Comparison of ENCODE assay signal across 12 cellular contexts in the genomic region with DNA sequence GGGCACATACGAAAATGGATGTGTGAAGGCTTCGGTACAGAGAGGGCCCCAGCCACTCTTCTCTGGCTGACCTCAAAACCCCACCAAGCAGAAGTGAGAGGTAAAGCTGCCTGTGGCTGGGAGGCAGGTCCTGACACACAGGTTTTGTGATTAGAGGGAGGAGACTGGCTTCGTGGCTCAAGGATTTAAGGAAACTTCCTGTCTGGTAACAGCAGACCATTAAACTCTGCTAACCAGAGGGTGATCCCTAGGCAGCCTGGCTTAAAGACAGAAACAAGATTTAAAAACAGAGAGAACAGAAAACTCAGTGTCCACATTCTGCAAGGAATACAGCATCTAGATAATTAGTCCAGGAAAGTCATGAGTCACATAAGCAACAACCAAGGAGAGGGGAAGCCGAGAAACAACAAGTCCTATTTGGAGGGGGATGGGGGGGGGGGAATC.
DNase-seq lines count a peak whose midpoint lies in the region; ATAC-seq and TF ChIP-seq lines count a peak whose summit lies in the region.
"Had no signal": no experiment of that assay in that cellular context is flagged by ENCODE, and none has a peak within 500 bp of the region (broad histone marks: within the 10 kb centered on the region; RNA-seq: fewer than 3 reads in every experiment).

No MANE protein-coding gene starts in this region.

- peak; percentile 50 for DNase-seq in EH (ENCODE audit: low read depth)
- no peak for DNase-seq in glutamatergic neuron
- DNase-seq in RPMI8226, result no peak
- no peak for DNase-seq in GM19240 (ENCODE audit: insufficient read length, low spot score)
- no peak for DNase-seq in NCI-H187 treated with DMSO at 0.1 percent for 48 hours (lab: John Stamatoyannopoulos, UW)
- no peak for DNase-seq in ACHN
- DNase-seq: activated CD4-positive, alpha-beta memory T cell treated with anti-CD3 and anti-CD28 coated beads for 36 hours; stimulated activated CD4-positive, alpha-beta T cell treated with anti-CD3 and anti-CD28 coated beads, Interleukin-4, amount 100 ng/mL, for 1 hour had no signal

- peaks cover 42% of the 10 kb centered on the region for H3K36me3 Mint-ChIP-seq in glutamatergic neuron (ENCODE audit: unreplicated experiment)

- ATAC-seq in GM21367 (IDR thresholded peaks at IDR 0.05; ENCODE audit: unreplicated experiment), result peak; percentile 78
- ATAC-seq in HG03342 (IDR thresholded peaks at IDR 0.05; ENCODE audit: unreplicated experiment), result peak; percentile 94
- ATAC-seq: naive thymus-derived CD8-positive, alpha-beta T cell had no signal

- peaks cover 5% of the 10 kb centered on the region for H3K27me3 Mint-ChIP-seq in glutamatergic neuron (ENCODE audit: unreplicated experiment)
- H3K27me3 Mint-ChIP-seq: activated CD4-positive, alpha-beta memory T cell treated with anti-CD3 and anti-CD28 coated beads for 36 hours; naive thymus-derived CD8-positive, alpha-beta T cell; type B pancreatic cell had no signal

- no peak for TF ChIP-seq CTCF in glutamatergic neuron (IDR thresholded peaks at IDR 0.05; ENCODE audit: partially characterized antibody, unreplicated experiment)

- in situ Hi-C loops in ACHN (cut with HindIII; ENCODE audit: low pct_ligation_motif_present, low pct_unique_long_range_greater_than_20kb, low sequenced_read_pairs), result no loop called here

- H3K4me1 Mint-ChIP-seq in glutamatergic neuron (ENCODE audit: low read depth, unreplicated experiment), result peaks cover 16% of the 10 kb centered on the region

- H3K9me3 Mint-ChIP-seq in glutamatergic neuron (ENCODE audit: unreplicated experiment), result peaks cover 12% of the 10 kb centered on the region

- peak overlapping the region; percentile 17 for H3K27ac Mint-ChIP-seq in glutamatergic neuron (ENCODE audit: unreplicated experiment)
- H3K27ac Mint-ChIP-seq: activated CD4-positive, alpha-beta memory T cell treated with anti-CD3 and anti-CD28 coated beads for 36 hours; type B pancreatic cell had no signal

- H3K4me3 Mint-ChIP-seq in glutamatergic neuron (ENCODE audit: unreplicated experiment), result no peak overlapping the region
- H3K4me3 Mint-ChIP-seq: activated CD4-positive, alpha-beta memory T cell treated with anti-CD3 and anti-CD28 coated beads for 36 hours; type B pancreatic cell had no signal
